In genomic region chr19:33194884-33195710, GRCh38 we compare ENCODE assay signal across 8 cellular contexts. TPM values are rescaled to one million over a fixed set of nuclear protein-coding genes. Genes with fewer than 3 reads are reported as not detected.
DNase-seq lines count a peak whose midpoint lies in the region; ATAC-seq, FAIRE-seq and TF ChIP-seq lines count a peak whose summit lies in the region.

No MANE protein-coding gene starts in this region.

- no peak overlapping the region for H3K9ac ChIP-seq in Karpas-422 (ENCODE audit: low read length)

- POLR2A ChIA-PET in AG04450 (lab: Yijun Ruan, JAX) = no interaction called here

- no peak overlapping the region for H3K27ac ChIP-seq in AG04450 (ENCODE audit: low read depth, low read length)
- H3K27ac ChIP-seq in lower lobe of right lung = peak overlapping the region; percentile 65
- H3K27ac ChIP-seq in vagina = peak overlapping the region; percentile 75
- no peak overlapping the region for H3K27ac ChIP-seq in Karpas-422 (ENCODE audit: low read length)

- peaks cover 9% of the 10 kb centered on the region for H3K4me1 ChIP-seq in lower lobe of right lung
- peaks cover 15% of the 10 kb centered on the region for H3K4me1 ChIP-seq in vagina
- no peaks in the 10 kb centered on the region for H3K4me1 ChIP-seq in Karpas-422 (ENCODE audit: low read length)

- H4K20me1 ChIP-seq in Karpas-422 (ENCODE audit: insufficient read depth, low read depth, low read length) = no peaks in the 10 kb centered on the region

- CTCF ChIA-PET in AG04450 (lab: Charles Lee) = interaction anchor here (1.3 to 2.8 kb wide), 2 partner anchors 11 to 70 kb away, joined by 6 to 20 read pairs; no protein-coding TSS in a partner anchor

- H3K27me3 ChIP-seq in AG04450 (ENCODE audit: control insufficient read depth, insufficient read depth, low read length) = peaks cover 9% of the 10 kb centered on the region
- peaks cover 10% of the 10 kb centered on the region for H3K27me3 ChIP-seq in lower lobe of right lung (ENCODE audit: low read depth)
- no peaks in the 10 kb centered on the region for H3K27me3 ChIP-seq in vagina
- no peaks in the 10 kb centered on the region for H3K27me3 ChIP-seq in Karpas-422 (ENCODE audit: low read length)

- ATAC-seq in lower lobe of right lung (peak; percentile 54 to 69), GM21786 (IDR thresholded peaks at IDR 0.05; ENCODE audit: unreplicated experiment) (no peak)

- no peak for DNase-seq in AG04450 (ENCODE audit: low read depth, low spot score)
- DNase-seq in HTR-8/SVneo (ENCODE audit: insufficient read length, low spot score) = peak; percentile 57
- peak; percentile 41 for DNase-seq in choroid plexus epithelial cell (ENCODE audit: low read depth)
- DNase-seq in lower lobe of right lung = no peak
- DNase-seq in vagina (ENCODE audit: extremely low spot score in 2 of 2) = no peak
- no peak for DNase-seq in Karpas-422
- no peak for DNase-seq in NCI-H2081 treated with DMSO at 0.1 percent for 48 hours (lab: John Stamatoyannopoulos, UW)

- H3K4me2 ChIP-seq in Karpas-422 (ENCODE audit: low read depth, low read length, poor library complexity, severe bottlenecking) = no peak overlapping the region

- FAIRE-seq in HTR-8/SVneo (lab: Jason Lieb, UNC) = peak; percentile 36

- TF ChIP-seq CTCF in AG04450 (IDR thresholded peaks at IDR 0.05; ENCODE audit: low read depth, low read length) (no peak), choroid plexus epithelial cell (conservative IDR thresholded peaks at IDR 0.05; ENCODE audit: low read depth, low read length) (no peak), lower lobe of right lung (IDR thresholded peaks at IDR 0.05) (no peak), vagina (IDR thresholded peaks at IDR 0.05) (no peak)

- intact Hi-C loops in lower lobe of right lung (cut with DNase I) = no loop called here
- intact Hi-C loops in vagina (cut with DNase I) = loop anchor here (10.0 kb wide), 1 partner anchor 60 kb away; the partner anchor contains the start of gene WDR88

- no peak overlapping the region for H2AFZ ChIP-seq in Karpas-422 (ENCODE audit: low read length)

- peak overlapping the region; percentile 66 for H3K4me3 ChIP-seq in AG04450 (ENCODE audit: low read depth, low read length)
- peak overlapping the region; percentile 60 for H3K4me3 ChIP-seq in choroid plexus epithelial cell (ENCODE audit: low read depth, low read length)
- H3K4me3 ChIP-seq in lower lobe of right lung = peak overlapping the region; percentile 60
- H3K4me3 ChIP-seq in vagina = peak overlapping the region; percentile 62 to 63
- H3K4me3 ChIP-seq in Karpas-422 (ENCODE audit: low read length) = no peak overlapping the region

- no peak for TF ChIP-seq POLR2A in vagina (IDR thresholded peaks at IDR 0.05)

- no peaks in the 10 kb centered on the region for H3K79me2 ChIP-seq in Karpas-422 (ENCODE audit: low read length)

- H3K9me2 ChIP-seq in Karpas-422 (replicated peaks; ENCODE audit: insufficient read depth, low read length) = no peaks in the 10 kb centered on the region

- no peaks in the 10 kb centered on the region for H3K36me3 ChIP-seq in lower lobe of right lung
- peaks cover 0 to 4% of the 10 kb centered on the region in 2 donors for H3K36me3 ChIP-seq in vagina
- no peaks in the 10 kb centered on the region for H3K36me3 ChIP-seq in Karpas-422 (ENCODE audit: insufficient read depth, low read length)

- no peaks in the 10 kb centered on the region for H3K9me3 ChIP-seq in AG04450 (ENCODE audit: control insufficient read depth, insufficient read depth, low read length)
- H3K9me3 ChIP-seq in lower lobe of right lung = no peaks in the 10 kb centered on the region
- no peaks in the 10 kb centered on the region for H3K9me3 ChIP-seq in vagina
- no peaks in the 10 kb centered on the region for H3K9me3 ChIP-seq in Karpas-422 (ENCODE audit: low read length)

RNA-seq across cellular contexts. Expression of gene LRP3, which starts 1.0 kb away (rescaled TPM):
- 9.5 and 15.8 TPM in 2 replicates for polyA plus RNA-seq in AG04450 (2011; rRNA removed)
- polyA minus RNA-seq in AG04450 (2011; rRNA and poly(A)+ RNA removed) = 3.9 and 4.3 TPM in 2 replicates
- total RNA-seq in lower lobe of right lung (13.8 TPM), vagina (20.6 TPM)
- total RNA-seq in Karpas-422 (2014; rRNA removed; shearing (Covaris generic); ENCODE audit: low replicate concordance) = not detected in 2 replicates

RNA-seq across cellular contexts. Expression of gene SLC7A10, which starts 30.6 kb away (rescaled TPM):
- polyA plus RNA-seq in AG04450 (2011; rRNA removed) = not detected in 2 replicates
- not detected in 2 replicates for polyA minus RNA-seq in AG04450 (2011; rRNA and poly(A)+ RNA removed)
- total RNA-seq in lower lobe of right lung (0.62 TPM), vagina (5.4 TPM)
- not detected in 2 replicates for total RNA-seq in Karpas-422 (2014; rRNA removed; shearing (Covaris generic); ENCODE audit: low replicate concordance)

Comparison
In these comparisons a context has a peak if more than half of its experiments do, and no peak if none do; other contexts are left out.
1. DNase-seq: peak in HTR-8/SVneo (single experiment) and choroid plexus epithelial cell (single experiment); none in AG04450 (single experiment), lower lobe of right lung (single experiment), vagina (0 of 2), Karpas-422 (single experiment) and NCI-H2081 treated with DMSO at 0.1 percent for 48 hours (single experiment).
2. H3K27ac ChIP-seq: peak in lower lobe of right lung (single experiment) and vagina (single experiment); none in AG04450 (single experiment) and Karpas-422 (single experiment).
3. RNA of gene LRP3, which starts 1.0 kb away (total RNA-seq): 20.6 TPM in vagina (single experiment) and 13.8 TPM in lower lobe of right lung (single experiment); not detected in Karpas-422; every median in the first group is over 10 times any median in the second.